23 cellular contexts compared by ENCODE assay signal in genomic region chrX:134501942-134502341, GRCh38.
"Had no signal": no experiment of that assay in that cellular context is flagged by ENCODE, and none has a peak within 500 bp of the region (broad histone marks: within the 10 kb centered on the region; RNA-seq: fewer than 3 reads in every experiment).

No MANE protein-coding gene starts in this region.

- H3K27ac ChIP-seq: brain microvascular endothelial cell, Peyer's patch, RWPE1, SJCRH30 had no signal

- DNase-seq: activated B cell treated with CpG ODN at 0.5 μM for 24 hours; activated CD4-positive, alpha-beta memory T cell treated with anti-CD3 and anti-CD28 coated beads for 36 hours; activated CD4-positive, alpha-beta T cell treated with anti-CD3 and anti-CD28 coated beads, Interleukin-2, amount 10 ng/mL, durations not matched to agents 7 days and 5 days; activated CD8-positive, alpha-beta memory T cell treated with anti-CD3 and anti-CD28 coated beads for 24 hours; activated effector memory CD4-positive, alpha-beta T cell treated with anti-CD3 and anti-CD28 coated beads, Interleukin-2, amount 50 U/mL, for 16 hours; activated naive CD4-positive, alpha-beta T cell treated with Interleukin-2 at 50 U/mL for 16 hours; activated naive CD8-positive, alpha-beta T cell treated with anti-CD3 and anti-CD28 coated beads, Interleukin-2, amount 50 U/mL, for 24 hours; activated T-cell treated with anti-CD3 and anti-CD28 coated beads, Interleukin-2, amount 50 U/mL, for 4 hours; brain microvascular endothelial cell; MG63; MV-4-11; NCI-H1105; NCI-H1436; NCI-H1694 treated with DMSO at 0.1 percent for 48 hours; NCI-H2029 treated with DMSO at 0.1 percent for 48 hours; NCI-H524; Peyer's patch; Right ventricle myocardium superior; SJCRH30; T-helper 17 cell; T-helper 9 cell had no signal

- H3K27me3 ChIP-seq: brain microvascular endothelial cell, MG63, Peyer's patch, SJCRH30 had no signal

- H3K4me3 Mint-ChIP-seq: activated B cell treated with CpG ODN at 0.5 μM for 24 hours; activated CD4-positive, alpha-beta memory T cell treated with anti-CD3 and anti-CD28 coated beads for 36 hours; activated CD4-positive, alpha-beta T cell treated with anti-CD3 and anti-CD28 coated beads, Interleukin-2, amount 10 ng/mL, durations not matched to agents 7 days and 5 days; activated naive CD8-positive, alpha-beta T cell treated with anti-CD3 and anti-CD28 coated beads, Interleukin-2, amount 50 U/mL, for 24 hours; activated T-cell treated with anti-CD3 and anti-CD28 coated beads, Interleukin-2, amount 50 U/mL, for 4 hours; T-helper 17 cell had no signal

- H3K4me1 Mint-ChIP-seq: activated B cell treated with CpG ODN at 0.5 μM for 24 hours; activated CD4-positive, alpha-beta T cell treated with anti-CD3 and anti-CD28 coated beads, Interleukin-2, amount 10 ng/mL, durations not matched to agents 7 days and 5 days; activated naive CD8-positive, alpha-beta T cell treated with anti-CD3 and anti-CD28 coated beads, Interleukin-2, amount 50 U/mL, for 24 hours; T-helper 17 cell had no signal

- H3K9me3 Mint-ChIP-seq: activated B cell treated with CpG ODN at 0.5 μM for 24 hours; activated CD4-positive, alpha-beta memory T cell treated with anti-CD3 and anti-CD28 coated beads for 36 hours; activated CD4-positive, alpha-beta T cell treated with anti-CD3 and anti-CD28 coated beads, Interleukin-2, amount 10 ng/mL, durations not matched to agents 7 days and 5 days; activated naive CD4-positive, alpha-beta T cell treated with anti-CD3 and anti-CD28 coated beads, Interleukin-2, amount 50 U/mL, for 72 hours; activated naive CD8-positive, alpha-beta T cell treated with anti-CD3 and anti-CD28 coated beads, Interleukin-2, amount 50 U/mL, for 24 hours; activated T-cell treated with anti-CD3 and anti-CD28 coated beads, Interleukin-2, amount 50 U/mL, for 4 hours had no signal

- H3K27ac Mint-ChIP-seq: activated B cell treated with CpG ODN at 0.5 μM for 24 hours; activated CD4-positive, alpha-beta memory T cell treated with anti-CD3 and anti-CD28 coated beads for 36 hours; activated CD4-positive, alpha-beta T cell treated with anti-CD3 and anti-CD28 coated beads, Interleukin-2, amount 10 ng/mL, durations not matched to agents 7 days and 5 days; activated naive CD4-positive, alpha-beta T cell treated with anti-CD3 and anti-CD28 coated beads, Interleukin-2, amount 50 U/mL, for 72 hours; activated naive CD8-positive, alpha-beta T cell treated with anti-CD3 and anti-CD28 coated beads, Interleukin-2, amount 50 U/mL, for 24 hours; T-helper 17 cell had no signal

- H3K9me3 ChIP-seq: MG63, Peyer's patch, SJCRH30 had no signal

- H3K36me3 ChIP-seq: brain microvascular endothelial cell, MG63, Peyer's patch had no signal

- H3K4me3 ChIP-seq: MG63, Peyer's patch, SJCRH30 had no signal

- H3K27me3 Mint-ChIP-seq: activated B cell treated with CpG ODN at 0.5 μM for 24 hours; activated CD4-positive, alpha-beta memory T cell treated with anti-CD3 and anti-CD28 coated beads for 36 hours; activated CD4-positive, alpha-beta T cell treated with anti-CD3 and anti-CD28 coated beads, Interleukin-2, amount 10 ng/mL, durations not matched to agents 7 days and 5 days; activated naive CD8-positive, alpha-beta T cell treated with anti-CD3 and anti-CD28 coated beads, Interleukin-2, amount 50 U/mL, for 24 hours; T-helper 17 cell had no signal

- H3K4me1 ChIP-seq: Peyer's patch, SJCRH30 had no signal
